8 cellular contexts compared by ENCODE assay signal in the genomic region with DNA sequence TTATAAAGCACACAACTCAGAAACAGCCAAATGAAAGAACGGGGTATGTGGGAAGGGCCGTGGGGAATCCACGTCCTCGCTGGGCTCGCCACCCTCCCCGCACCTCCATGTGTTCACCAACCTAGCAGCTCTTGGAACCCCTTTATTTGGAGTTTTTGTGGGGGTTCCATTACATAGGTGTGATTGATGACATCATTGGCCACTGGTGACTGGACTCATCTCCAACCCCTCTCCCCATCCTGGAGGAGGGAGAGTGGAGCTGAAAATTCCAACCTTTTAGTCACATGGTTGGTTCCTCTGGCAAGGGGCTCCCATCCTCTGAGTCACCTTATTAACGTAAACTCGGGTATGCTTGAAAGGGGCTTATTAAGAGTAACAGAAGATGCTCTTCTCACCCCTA.
"Had no signal": no experiment of that assay in that cellular context is flagged by ENCODE, and none has a peak within 500 bp of the region (broad histone marks: within the 10 kb centered on the region; RNA-seq: fewer than 3 reads in every experiment).

No MANE protein-coding gene starts in this region.

- H3K4me3 ChIP-seq: GM12878 had no signal

- ATAC-seq: GM12878 had no signal

- FAIRE-seq: G401.6, GM12878, GM12891, GM12892, GM18507, GM19239 had no signal

- DNase-seq: GDM1, GF-D8 had no signal
